Comparison of ENCODE assay signal across 21 cellular contexts in the genomic region with DNA sequence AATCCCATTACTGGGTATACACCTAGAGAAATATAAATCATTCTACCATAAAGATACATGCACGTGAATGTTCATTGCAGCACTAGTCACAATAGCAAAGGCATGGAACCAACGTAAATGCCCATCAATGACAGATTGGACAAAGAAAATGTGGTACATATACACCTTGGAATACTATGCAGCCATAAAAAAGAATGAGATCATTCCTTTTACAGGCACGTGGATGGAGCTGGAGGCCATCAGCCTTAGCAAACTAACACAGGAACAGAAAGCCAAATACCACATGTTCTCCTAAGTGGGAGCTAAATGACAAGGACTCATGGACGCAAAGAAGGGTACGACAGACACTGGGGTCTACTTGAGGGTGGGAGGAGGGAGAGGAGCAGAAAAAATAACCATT. TPM values are rescaled to one million over a fixed set of nuclear protein-coding genes. Genes with fewer than 3 reads are reported as not detected.
"Had no signal": no experiment of that assay in that cellular context is flagged by ENCODE, and none has a peak within 500 bp of the region (broad histone marks: within the 10 kb centered on the region; RNA-seq: fewer than 3 reads in every experiment).

No MANE protein-coding gene starts in this region.

RNA-seq across cellular contexts. Expression of a gene that starts 16.2 kb away (rescaled TPM):
- total RNA-seq: activated naive CD4-positive, alpha-beta T cell treated with anti-CD3 and anti-CD28 coated beads for 36 hours; activated naive CD8-positive, alpha-beta T cell treated with anti-CD3 and anti-CD28 coated beads for 36 hours; activated naive CD8-positive, alpha-beta T cell treated with anti-CD3 and anti-CD28 coated beads, Interleukin-2, amount 10 ng/mL, durations not matched to agents 7 days and 5 days; aorta; ascending aorta; astrocyte; bronchial epithelial cell; cardiac muscle cell; cardiac septum; cerebellum; chondrocyte had no signal
- polyA plus RNA-seq: adipose tissue, aorta, cardiac muscle cell had no signal

RNA-seq across cellular contexts. Expression of a gene that starts 22.5 kb away (rescaled TPM):
- total RNA-seq: activated naive CD4-positive, alpha-beta T cell treated with anti-CD3 and anti-CD28 coated beads for 36 hours; activated naive CD4-positive, alpha-beta T cell treated with anti-CD3 and anti-CD28 coated beads, Interleukin-2, amount 50 U/mL, for 72 hours; activated naive CD8-positive, alpha-beta T cell treated with anti-CD3 and anti-CD28 coated beads for 36 hours; activated naive CD8-positive, alpha-beta T cell treated with anti-CD3 and anti-CD28 coated beads, Interleukin-2, amount 10 ng/mL, durations not matched to agents 7 days and 5 days; activated T-cell treated with anti-CD3 and anti-CD28 coated beads, Interleukin-2, amount 50 U/mL, for 4 hours; activated T-cell treated with anti-CD3 and anti-CD28 coated beads, Interleukin-2, amount 50 U/mL, for 72 hours; activated T-helper 1 cell treated with anti-CD3 and anti-CD28 coated beads, Interleukin-12 subunit alpha, Interleukin-12 subunit beta, Interleukin-2, Interleukin-4 antibody, amounts not matched to agents 30 ng/mL and 10 ng/mL and 1 ng/mL, durations not matched to agents 14 hours and 24 hours and 36 hours; activated T-helper 17 cell treated with anti-CD3 and anti-CD28 coated beads, Interleukin-2, amount 50 U/mL, for 72 hours; activated T-helper 2 cell treated with anti-CD3 and anti-CD28 coated beads, Interferon-gamma antibody, Interleukin-2, Interleukin-4, amounts not matched to agents 10 μg/mL and 5 μg/mL and 100 μg/mL, durations not matched to agents 14 hours and 24 hours and 36 hours; adrenal gland; aorta; ascending aorta; astrocyte; body of pancreas; breast epithelium; bronchial epithelial cell; cardiac muscle cell; cardiac septum; cerebellum; chondrocyte had no signal
- polyA plus RNA-seq: adipose tissue, adrenal gland, aorta, cardiac muscle cell had no signal
